ENCODE assay signal across 28 cellular contexts in genomic region chr2:100806550-100806949, GRCh38. TPM values are rescaled to one million over a fixed set of nuclear protein-coding genes. Genes with fewer than 3 reads are reported as not detected.
"Had no signal": no experiment of that assay in that cellular context is flagged by ENCODE, and none has a peak within 500 bp of the region (broad histone marks: within the 10 kb centered on the region; RNA-seq: fewer than 3 reads in every experiment).

No MANE protein-coding gene starts in this region.

- H3K36me3 ChIP-seq: left lung, lower lobe of right lung, neural progenitor cell, neutrophil, ovary, right atrium auricular region, right lobe of liver, stomach, thyroid gland, transverse colon, upper lobe of left lung, vagina had no signal

- H3K4me2 ChIP-seq: neural progenitor cell had no signal

- ATAC-seq: left colon; left lung; lower lobe of right lung; natural killer cell; stimulated activated naive B cell treated with anti-CD40 and anti-IgM and Interleukin-4, amounts not matched to agents 10 μg/mL and 1 μg/mL and 100 μg/mL, for 72 hours; stimulated activated naive CD8-positive, alpha-beta T cell treated with anti-CD3 and anti-CD28 coated beads, Interleukin-15, Interleukin-2, amounts not matched to agents 100 U/mL and 50 U/mL, for 24 hours had no signal

- H3K9ac ChIP-seq: neural progenitor cell had no signal

- H3K4me3 ChIP-seq: left lung, lower lobe of right lung, neural progenitor cell, ovary, right atrium auricular region, right lobe of liver, skin epidermis, stomach, testis, thyroid gland, transverse colon, upper lobe of left lung, vagina had no signal

- DNase-seq: hypothalamus; immature natural killer cell; left colon; left lung; lower lobe of right lung; mesendoderm; naive B cell; natural killer cell; nephron progenitor cell; occipital lobe; ovary; right lobe of liver; stimulated activated CD4-positive, alpha-beta T cell treated with anti-CD3 and anti-CD28 coated beads, Interleukin-12 subunit alpha, Interleukin-12 subunit beta, amount 100 ng/mL, for 4 hours; stimulated activated CD4-positive, alpha-beta T cell treated with anti-CD3 and anti-CD28 coated beads, Interleukin-15, amount 100 ng/mL, for 24 hours; stimulated activated CD4-positive, alpha-beta T cell treated with anti-CD3 and anti-CD28 coated beads, Interleukin-2, amount 100 ng/mL, for 24 hours; stimulated activated CD4-positive, alpha-beta T cell treated with anti-CD3 and anti-CD28 coated beads, Interleukin-4, amount 100 ng/mL, for 1 hour; stimulated activated naive B cell treated with anti-CD40 and anti-IgM and Interleukin-4, amounts not matched to agents 10 μg/mL and 1 μg/mL and 100 μg/mL, for 72 hours; stimulated activated naive CD8-positive, alpha-beta T cell treated with anti-CD3 and anti-CD28 coated beads, Interleukin-15, Interleukin-2, amounts not matched to agents 100 U/mL and 50 U/mL, for 24 hours; stomach; testis; thyroid gland; transverse colon; upper lobe of left lung had no signal

- H3K4me1 ChIP-seq: left lung, lower lobe of right lung, testis, thyroid gland, upper lobe of left lung, vagina had no signal

- H3K9me3 ChIP-seq: left lung, lower lobe of right lung, neutrophil, ovary, right atrium auricular region, right lobe of liver, stomach, testis, thyroid gland, transverse colon, upper lobe of left lung, vagina had no signal

- H3K27ac ChIP-seq: left lung, lower lobe of right lung, neural progenitor cell, neutrophil, ovary, right atrium auricular region, right lobe of liver, skin epidermis, stomach, testis, thyroid gland, transverse colon, upper lobe of left lung, vagina had no signal

- H3K27me3 ChIP-seq: left lung, neural progenitor cell, ovary, right atrium auricular region, right lobe of liver, stomach, testis, thyroid gland, transverse colon, upper lobe of left lung, vagina had no signal

- H2AFZ ChIP-seq: neural progenitor cell had no signal

RNA-seq across cellular contexts. Expression of gene NPAS2, which starts 13.4 kb away (rescaled TPM):
- total RNA-seq: natural killer cell had no signal
- polyA plus RNA-seq: immature natural killer cell had no signal
